Comparison of ENCODE assay signal across 12 cellular contexts in genomic region chr11:67045314-67045713, GRCh38. TPM values are rescaled to one million over a fixed set of nuclear protein-coding genes. Genes with fewer than 3 reads are reported as not detected.
DNase-seq lines count a peak whose midpoint lies in the region; ATAC-seq, FAIRE-seq and TF ChIP-seq lines count a peak whose summit lies in the region.
"Had no signal": no experiment of that assay in that cellular context is flagged by ENCODE, and none has a peak within 500 bp of the region (broad histone marks: within the 10 kb centered on the region; RNA-seq: fewer than 3 reads in every experiment).

No MANE protein-coding gene starts in this region.

- H3K27ac ChIP-seq in Karpas-422 (ENCODE audit: low read length) (no peak overlapping the region), angular gyrus (ENCODE audit: low read depth, low read length) (peak overlapping the region; percentile 41), H9 (ENCODE audit: insufficient read length, low read depth, low read length) (no peak overlapping the region)

- no peak overlapping the region for H2AK5ac ChIP-seq in H9 (ENCODE audit: insufficient read length, low read length)

- H3K18ac ChIP-seq in H9 (ENCODE audit: insufficient read length, low read depth, low read length) = no peak overlapping the region

- H3K9me2 ChIP-seq in Karpas-422 (replicated peaks; ENCODE audit: insufficient read depth, low read length) = no peaks in the 10 kb centered on the region

- H3K9me3 Mint-ChIP-seq in H9 = no peaks in the 10 kb centered on the region

- no CpG with 5 or more reads among the region's 14 CpGs for WGBS in H9 (ENCODE audit: extremely low coverage, insufficient read length, low lambda C conversion rate)

- H3K79me2 ChIP-seq in Karpas-422 (ENCODE audit: low read length) (no peaks in the 10 kb centered on the region), H9 (ENCODE audit: insufficient read depth, low read length) (no peaks in the 10 kb centered on the region)

- no peak overlapping the region for H2BK5ac ChIP-seq in H9 (ENCODE audit: insufficient read length, low read length)

- H3K79me1 ChIP-seq in H9 (ENCODE audit: insufficient read depth, low read depth, low read length, poor library complexity, severe bottlenecking) = no peaks in the 10 kb centered on the region

- peaks cover 0 to 6% of the 10 kb centered on the region in 2 experiments; a peak in 1 of 4 replicates for H3K4me1 Mint-ChIP-seq in H9

- H3K9ac ChIP-seq in Karpas-422 (ENCODE audit: low read length) (no peak overlapping the region), H9 (ENCODE audit: extremely low read depth, insufficient read length, low read length) (no peak overlapping the region)

- no peak for ATAC-seq in HG03571 (IDR thresholded peaks at IDR 0.05; ENCODE audit: unreplicated experiment)
- ATAC-seq: left colon had no signal

- no peak overlapping the region for H2BK120ac ChIP-seq in H9 (ENCODE audit: low read depth, low read length, poor library complexity, severe bottlenecking)

- H2BK12ac ChIP-seq in H9 (ENCODE audit: insufficient read length, low read depth, low read length) = no peak overlapping the region

- no peaks in the 10 kb centered on the region for H3K36me3 ChIP-seq in BJ (ENCODE audit: control insufficient read depth, insufficient read depth, low read length)
- no peaks in the 10 kb centered on the region for H3K36me3 ChIP-seq in Karpas-422 (ENCODE audit: insufficient read depth, low read length)

- no peak overlapping the region for H3K56ac ChIP-seq in H9 (ENCODE audit: insufficient read length, low read depth, low read length)

- H3K27me3 ChIP-seq in BJ (ENCODE audit: control insufficient read depth, insufficient read depth, low read length) (peaks cover 10% of the 10 kb centered on the region), Karpas-422 (ENCODE audit: low read length) (no peaks in the 10 kb centered on the region), H9 (ENCODE audit: insufficient read depth, low read length) (no peaks in the 10 kb centered on the region)

- no peak overlapping the region for H3T11ph ChIP-seq in H9 (ENCODE audit: low read length)

- DNase-seq in BJ (ENCODE audit: low read depth) = peak; percentile 45
- DNase-seq in Karpas-422 = peak; percentile 75
- peak; percentile 66 for DNase-seq in kidney tubule cell (ENCODE audit: low spot score)
- DNase-seq in NCI-H187 (lab: John Stamatoyannopoulos, UW) = no peak
- DNase-seq in HTR-8/SVneo (ENCODE audit: insufficient read length, low spot score) = no peak
- no peak for DNase-seq in H9
- DNase-seq: activated CD8-positive, alpha-beta memory T cell treated with anti-CD3 and anti-CD28 coated beads for 24 hours; left colon; stimulated activated CD4-positive, alpha-beta T cell treated with anti-CD3 and anti-CD28 coated beads, Interleukin-12 subunit alpha, Interleukin-12 subunit beta, amount 100 ng/mL, for 4 hours had no signal

- TF ChIP-seq CTCF in BJ (IDR thresholded peaks at IDR 0.05; ENCODE audit: insufficient read depth, low read depth, low read length) (no peak), H9 (conservative IDR thresholded peaks at IDR 0.05) (no peak)

- POLR2A ChIA-PET in BJ (lab: Charles Lee) = no interaction called here

- H4K91ac ChIP-seq in H9 (ENCODE audit: insufficient read length, low read depth, low read length) = no peak overlapping the region

- CTCF ChIA-PET in BJ (lab: Yijun Ruan, JAX) = interaction anchor here (1.1 kb wide), 1 partner anchor 10 kb away, joined by 3 read pairs; no protein-coding TSS in a partner anchor

- H2BK15ac ChIP-seq in H9 (ENCODE audit: low read depth, low read length) = no peak overlapping the region

- H4K5ac ChIP-seq in H9 (ENCODE audit: insufficient read length, low read depth, low read length) = no peak overlapping the region

- H3K4me3 Mint-ChIP-seq in H9 = no peak overlapping the region

- H2BK20ac ChIP-seq in H9 (ENCODE audit: low read depth, low read length, poor library complexity, severe bottlenecking) = no peak overlapping the region

- H3K9me3 ChIP-seq in Karpas-422 (ENCODE audit: low read length) (no peaks in the 10 kb centered on the region), H9 (ENCODE audit: control insufficient read depth, low read depth, low read length) (no peaks in the 10 kb centered on the region)

- no peak overlapping the region for H3K4me2 ChIP-seq in Karpas-422 (ENCODE audit: low read depth, low read length, poor library complexity, severe bottlenecking)
- no peak overlapping the region for H3K4me2 ChIP-seq in H9 (ENCODE audit: insufficient read depth, insufficient read length, low read length)

- peaks cover 39% of the 10 kb centered on the region for H3K4me1 ChIP-seq in Karpas-422 (ENCODE audit: low read length)
- H3K4me1 ChIP-seq in H9 (ENCODE audit: insufficient read depth, low read length) = no peaks in the 10 kb centered on the region

- H3K23me2 ChIP-seq in H9 (ENCODE audit: insufficient read length, low read depth, low read length, poor library complexity, severe bottlenecking) = peaks cover 3% of the 10 kb centered on the region

- FAIRE-seq in HTR-8/SVneo (lab: Jason Lieb, UNC) = no peak

- H3K4ac ChIP-seq in H9 (ENCODE audit: low read depth, low read length) = no peak overlapping the region

- no peak overlapping the region for H2AFZ ChIP-seq in Karpas-422 (ENCODE audit: low read length)
- H2AFZ ChIP-seq in H9 (ENCODE audit: low read length) = no peak overlapping the region

- H4K20me1 ChIP-seq in Karpas-422 (ENCODE audit: insufficient read depth, low read depth, low read length) (no peaks in the 10 kb centered on the region; the same call in 1 of the 2 replicates), H9 (ENCODE audit: control insufficient read depth, insufficient read depth, insufficient read length) (no peaks in the 10 kb centered on the region)

- no peak overlapping the region for H3K23ac ChIP-seq in H9 (ENCODE audit: insufficient read length, low read depth, low read length)

- peak overlapping the region in 1 of 3 experiments; percentile 32; a peak in 2 of 7 replicates for H3K27ac Mint-ChIP-seq in H9

- H3K4me3 ChIP-seq in BJ (ENCODE audit: low read depth, low read length) (no peak overlapping the region), Karpas-422 (ENCODE audit: low read length) (no peak overlapping the region)
- H3K4me3 ChIP-seq: coronary artery had no signal

- no peaks in the 10 kb centered on the region for H3K36me3 Mint-ChIP-seq in H9 (ENCODE audit: insufficient read depth in 1 of 3, low read depth in 3 of 3)

- no peaks in the 10 kb centered on the region; the same call in 1 of the 2 replicates for H3K27me3 Mint-ChIP-seq in H9 (ENCODE audit: low read depth)

- H3K14ac ChIP-seq in H9 (ENCODE audit: insufficient read depth, low read length) = no peak overlapping the region

- no peak overlapping the region for H4K8ac ChIP-seq in H9 (replicated peaks; ENCODE audit: insufficient read length, low read depth, low read length)

RNA-seq across cellular contexts. Expression of gene RHOD, which starts 11.3 kb away (rescaled TPM):
- 33.7 and 42.8 TPM in 2 replicates for polyA plus RNA-seq in BJ (2011; rRNA removed)
- polyA minus RNA-seq in BJ (2011; rRNA and poly(A)+ RNA removed) = 13.6 and 22.6 TPM in 2 replicates
- total RNA-seq in Karpas-422 (2014; rRNA removed; shearing (Covaris generic); ENCODE audit: low replicate concordance) = not detected in 2 replicates
- total RNA-seq in H9 (2021) = 14.8 and 15.7 TPM in 2 replicates

RNA-seq across cellular contexts. Expression of gene SYT12, which starts 22.4 kb away (rescaled TPM):
- 0.13 TPM in 2 replicates for polyA plus RNA-seq in BJ (2011; rRNA removed)
- 0.19 and 0.26 TPM in 2 replicates for polyA minus RNA-seq in BJ (2011; rRNA and poly(A)+ RNA removed)
- total RNA-seq in Karpas-422 (2014; rRNA removed; shearing (Covaris generic); ENCODE audit: low replicate concordance) = 0.22 TPM in 1 of 2 replicates, not detected in the other
- total RNA-seq in H9 (2021) = 1.9 and 2.1 TPM in 2 replicates

Comparison
In these comparisons a context has a peak if more than half of its experiments do, and no peak if none do; other contexts are left out.
1. DNase-seq: peak in BJ (single experiment), Karpas-422 (single experiment) and kidney tubule cell (single experiment); none in NCI-H187 (0 of 2), HTR-8/SVneo (single experiment) and H9 (single experiment).
2. RNA of gene RHOD, which starts 11.3 kb away (total RNA-seq): 14.8 to 15.7 TPM in H9; not detected in Karpas-422; every median in the first group is over 10 times any median in the second.